Comparison of ENCODE assay signal across 13 cellular contexts in the genomic region with DNA sequence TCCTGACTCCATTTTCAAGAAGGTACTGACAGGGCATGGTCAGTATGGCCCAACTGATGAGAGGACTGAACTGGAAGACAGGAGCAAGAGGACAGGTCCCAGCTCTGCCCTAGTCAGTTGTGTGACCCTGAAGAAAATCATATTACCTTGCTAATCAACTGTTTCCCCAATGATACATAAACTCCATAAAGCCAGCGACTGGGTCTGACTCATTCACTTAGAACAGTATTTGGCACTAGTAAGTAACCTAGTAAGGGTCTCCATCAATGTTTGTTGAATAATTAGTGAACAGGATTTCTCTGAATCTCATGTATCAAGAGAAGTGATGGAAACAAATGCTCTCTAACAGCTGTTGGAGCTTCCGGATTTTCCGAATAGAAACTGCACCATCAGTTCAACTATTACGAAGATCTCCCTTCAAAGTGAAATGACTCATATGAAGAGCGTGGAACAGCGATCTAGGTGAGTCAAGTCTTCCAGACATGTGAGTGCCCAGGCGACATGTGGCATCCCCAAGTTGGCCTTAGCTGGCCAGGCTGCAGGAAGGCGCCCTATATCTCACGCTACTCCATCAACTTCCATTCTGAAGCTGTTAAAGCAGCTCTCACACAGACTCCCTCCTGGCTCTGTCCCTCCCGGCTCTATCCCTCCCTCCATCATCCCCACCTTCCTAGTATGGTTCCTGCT.
DNase-seq lines count a peak whose midpoint lies in the region; ATAC-seq, FAIRE-seq and TF ChIP-seq lines count a peak whose summit lies in the region.
"Had no signal": no experiment of that assay in that cellular context is flagged by ENCODE, and none has a peak within 500 bp of the region (broad histone marks: within the 10 kb centered on the region; RNA-seq: fewer than 3 reads in every experiment).

No MANE protein-coding gene starts in this region.

- H2BK20ac ChIP-seq in IMR-90 (ENCODE audit: low read depth, low read length): no peak overlapping the region

- H3K27me3 ChIP-seq in IMR-90 (ENCODE audit: control insufficient read depth, insufficient read depth, low read length) (no peaks in the 10 kb centered on the region), astrocyte (ENCODE audit: insufficient read depth, low read length) (no peaks in the 10 kb centered on the region)

- no peak overlapping the region for H2AK9ac ChIP-seq in IMR-90 (replicated peaks; ENCODE audit: low read depth, low read length, poor library complexity)

- peak; percentile 72 to 73 for ATAC-seq in activated CD4-positive, CD25-positive, alpha-beta regulatory T cell treated with anti-CD3 and anti-CD28 coated beads, Interleukin-2, amount 50 U/mL, for 24 hours
- ATAC-seq in IMR-90 (ENCODE audit: low read depth): no peak

- no TSS peak for BruUV-seq in IMR-90 (replicated peaks; lab: Mats Ljungman, UMichigan)

- no peaks in the 10 kb centered on the region for H3K79me2 ChIP-seq in astrocyte (ENCODE audit: insufficient read depth, low read length)

- H3K79me1 ChIP-seq in IMR-90 (ENCODE audit: low read depth in 1 of 2, low read length in 2 of 2): no peaks in the 10 kb centered on the region; a peak in 1 of 4 replicates

- DNase-seq in activated CD4-positive, CD25-positive, alpha-beta regulatory T cell (lab: John Stamatoyannopoulos, UW): no peak
- DNase-seq in IMR-90: peak; percentile 68
- peak; percentile 69 for DNase-seq in astrocyte (ENCODE audit: low read depth)
- peak; percentile 27 for DNase-seq in osteocyte (ENCODE audit: extremely low spot score, unreplicated experiment)
- no peak for DNase-seq in SHP77 (lab: John Stamatoyannopoulos, UW)
- no peak for DNase-seq in NCI-H1417 (lab: John Stamatoyannopoulos, UW)
- DNase-seq in NCI-H2196 treated with DMSO at 0.1 percent for 48 hours (lab: John Stamatoyannopoulos, UW; ENCODE audit: unreplicated experiment): no peak
- DNase-seq: cerebellar nuclear complex, DMS79, NCI-H1092 treated with DMSO at 0.1 percent for 48 hours had no signal

- TF ChIP-seq RAD21 in IMR-90 (IDR thresholded peaks at IDR 0.05; ENCODE audit: low read length): no peak

- intact Hi-C loops in IMR-90 (cut with micrococcal nuclease): loop anchor here (5.0 to 10.0 kb wide), 2 partner anchors 181 to 453 kb away; no protein-coding TSS in a partner anchor

- H3K4me2 ChIP-seq in IMR-90 (ENCODE audit: low read depth, low read length): no peak overlapping the region
- no peak overlapping the region for H3K4me2 ChIP-seq in astrocyte (ENCODE audit: low read length)
- H3K4me2 ChIP-seq: A549 had no signal

- H2BK5ac ChIP-seq in IMR-90 (ENCODE audit: low read depth, low read length, poor library complexity, severe bottlenecking): no peak overlapping the region

- peaks cover 13% of the 10 kb centered on the region for H3K4me1 Mint-ChIP-seq in astrocyte (ENCODE audit: low read depth, unreplicated experiment)
- H3K4me1 Mint-ChIP-seq in osteocyte (ENCODE audit: unreplicated experiment): peaks cover 35% of the 10 kb centered on the region

- H3K4me3 Mint-ChIP-seq in astrocyte (ENCODE audit: unreplicated experiment) (no peak overlapping the region), osteocyte (ENCODE audit: unreplicated experiment) (no peak overlapping the region)
- H3K4me3 Mint-ChIP-seq: mesothelial cell of epicardium had no signal

- POLR2A ChIA-PET in IMR-90 (lab: Charles Lee; ENCODE audit: unreplicated experiment): no interaction called here

- FAIRE-seq in astrocyte (lab: Jason Lieb, UNC): no peak
- FAIRE-seq: A549 had no signal

- H3K27ac ChIP-seq in IMR-90 (ENCODE audit: insufficient read depth, low read length) (no peak overlapping the region), astrocyte (ENCODE audit: low read depth, low read length) (no peak overlapping the region)
- H3K27ac ChIP-seq: A549 had no signal

- TF ChIP-seq CTCF in IMR-90 (conservative IDR thresholded peaks at IDR 0.05; ENCODE audit: low read depth, low read length) (no peak), astrocyte (IDR thresholded peaks at IDR 0.05; ENCODE audit: insufficient read depth, low read depth, low read length) (no peak), osteocyte (IDR thresholded peaks at IDR 0.05) (no peak)

- no peak overlapping the region for H4K91ac ChIP-seq in IMR-90 (ENCODE audit: insufficient read depth, low read depth, low read length)

- no peak overlapping the region for H3K23ac ChIP-seq in IMR-90 (ENCODE audit: low read depth, low read length)

- no peak overlapping the region for H3K14ac ChIP-seq in IMR-90 (replicated peaks; ENCODE audit: low read depth, low read length)

- no peak overlapping the region for H2BK15ac ChIP-seq in IMR-90 (ENCODE audit: low read depth, low read length)

- H3K9ac ChIP-seq in IMR-90 (ENCODE audit: low read depth, low read length) (no peak overlapping the region), astrocyte (ENCODE audit: low read length) (no peak overlapping the region)

- H3K4me3 ChIP-seq in IMR-90 (ENCODE audit: insufficient read depth, low read depth, low read length) (no peak overlapping the region), astrocyte (ENCODE audit: insufficient read depth, low read depth, low read length) (no peak overlapping the region)
- H3K4me3 ChIP-seq: A549 had no signal

- peaks cover 6% of the 10 kb centered on the region; the same call in 1 of the 2 replicates for H3K4me1 ChIP-seq in IMR-90 (ENCODE audit: control insufficient read depth, insufficient read depth, low read length)
- H3K4me1 ChIP-seq in astrocyte (ENCODE audit: insufficient read depth, low read length): peaks cover 9% of the 10 kb centered on the region

- H3K36me3 ChIP-seq in IMR-90 (ENCODE audit: control insufficient read depth, insufficient read depth, low read length) (0 out of 2 replicates have a peak, but pooled peaks cover 1% of the 10 kb centered on the region), astrocyte (ENCODE audit: insufficient read depth, low read length) (no peaks in the 10 kb centered on the region)

- H2AK5ac ChIP-seq in IMR-90 (ENCODE audit: low read depth, low read length): no peak overlapping the region

- no peak overlapping the region for H3K4ac ChIP-seq in IMR-90 (ENCODE audit: low read depth, low read length)

- 100% methylated on average over 2 of the region's 10 CpGs; no CpG with 5 or more reads in 1 of the 2 experiments for WGBS in IMR-90 (ENCODE audit: extremely low coverage in 2 of 2, insufficient read length in 1 of 2), 2 experiments

- no peak overlapping the region for H2BK120ac ChIP-seq in IMR-90 (ENCODE audit: low read depth, low read length)

- H3K56ac ChIP-seq in IMR-90 (ENCODE audit: extremely low read depth, insufficient read depth, low read length): no peak overlapping the region

- H3K9me3 ChIP-seq in IMR-90 (ENCODE audit: control insufficient read depth, insufficient read depth, low read length) (no peaks in the 10 kb centered on the region), astrocyte (ENCODE audit: insufficient read depth, low read depth, low read length) (no peaks in the 10 kb centered on the region)
- H3K9me3 ChIP-seq: A549 had no signal

- no peak overlapping the region for H4K5ac ChIP-seq in IMR-90 (ENCODE audit: low read depth, low read length)

- no peak overlapping the region for H4K8ac ChIP-seq in IMR-90 (ENCODE audit: low read depth in 2 of 2, low read length in 2 of 2)

- H3K18ac ChIP-seq in IMR-90 (ENCODE audit: low read depth, low read length): no peak overlapping the region

- H2AFZ ChIP-seq in IMR-90 (replicated peaks; ENCODE audit: low read length, poor library complexity) (no peak overlapping the region), astrocyte (ENCODE audit: low read depth, low read length) (no peak overlapping the region)

- H3K27me3 Mint-ChIP-seq in astrocyte (ENCODE audit: low read depth, unreplicated experiment) (no peaks in the 10 kb centered on the region), osteocyte (ENCODE audit: unreplicated experiment) (no peaks in the 10 kb centered on the region)

- no peak overlapping the region for H3K27ac Mint-ChIP-seq in astrocyte (ENCODE audit: unreplicated experiment)
- no peak overlapping the region for H3K27ac Mint-ChIP-seq in osteocyte (ENCODE audit: unreplicated experiment)
- H3K27ac Mint-ChIP-seq: mesothelial cell of epicardium had no signal

- TF ChIP-seq POLR2A in IMR-90 (IDR thresholded peaks at IDR 0.05; ENCODE audit: low read depth, low read length): no peak

- dilution Hi-C loops in IMR-90 (cut with HindIII; ENCODE audit: low sequenced_read_pairs, unreplicated experiment): no loop called here

- H3K9me3 Mint-ChIP-seq in astrocyte (ENCODE audit: unreplicated experiment) (peaks cover 2% of the 10 kb centered on the region), osteocyte (ENCODE audit: unreplicated experiment) (no peaks in the 10 kb centered on the region)
- H3K9me3 Mint-ChIP-seq: mesothelial cell of epicardium had no signal

- no peaks in the 10 kb centered on the region for H4K20me1 ChIP-seq in IMR-90 (ENCODE audit: insufficient read depth, low read length)
- peaks cover 12% of the 10 kb centered on the region for H4K20me1 ChIP-seq in astrocyte (ENCODE audit: insufficient read depth, low read length)

- H3K36me3 Mint-ChIP-seq in astrocyte (ENCODE audit: low read depth, unreplicated experiment) (peaks cover 18% of the 10 kb centered on the region), osteocyte (ENCODE audit: unreplicated experiment) (no peaks in the 10 kb centered on the region)
- H3K36me3 Mint-ChIP-seq: mesothelial cell of epicardium had no signal

- in situ Hi-C loops in IMR-90 (cut with MboI; ENCODE audit: low sequenced_read_pairs): no loop called here

- H3K9me1 ChIP-seq in IMR-90 (ENCODE audit: insufficient read depth, low read length): no peaks in the 10 kb centered on the region; the same call in 1 of the 2 replicates

- CTCF ChIA-PET in IMR-90 (lab: Yijun Ruan, JAX): interaction anchor here (2.2 to 2.3 kb wide), 2 partner anchors 37 to 181 kb away, joined by 6 to 18 read pairs; no protein-coding TSS in a partner anchor

TF ChIP-seq in IMR-90, 13 proteins besides CTCF, POLR2A, EP300 and RAD21:
- no peak for TF ChIP-seq RCOR1 (IDR thresholded peaks at IDR 0.05; ENCODE audit: insufficient replicate concordance, low read length)
- TF ChIP-seq, protein P1, sequence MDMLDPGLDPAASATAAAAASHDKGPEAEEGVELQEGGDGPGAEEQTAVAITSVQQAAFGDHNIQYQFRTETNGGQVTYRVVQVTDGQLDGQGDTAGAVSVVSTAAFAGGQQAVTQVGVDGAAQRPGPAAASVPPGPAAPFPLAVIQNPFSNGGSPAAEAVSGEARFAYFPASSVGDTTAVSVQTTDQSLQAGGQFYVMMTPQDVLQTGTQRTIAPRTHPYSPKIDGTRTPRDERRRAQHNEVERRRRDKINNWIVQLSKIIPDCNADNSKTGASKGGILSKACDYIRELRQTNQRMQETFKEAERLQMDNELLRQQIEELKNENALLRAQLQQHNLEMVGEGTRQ (IDR thresholded peaks at IDR 0.05; ENCODE audit: low read depth, low read length): peak; percentile 25; the same call in 1 of the 2 replicates

Comparison
In these comparisons a context has a peak if more than half of its experiments do, and no peak if none do; other contexts are left out.
1. DNase-seq: peak in IMR-90 (single experiment), astrocyte (single experiment) and osteocyte (single experiment); none in activated CD4-positive, CD25-positive, alpha-beta regulatory T cell (0 of 4), SHP77 (0 of 2), NCI-H1417 (0 of 3) and NCI-H2196 treated with DMSO at 0.1 percent for 48 hours (single experiment).